In genomic region chr10:47027108-47027811, GRCh38 we compare ENCODE assay signal across 23 cellular contexts.
DNase-seq lines count a peak whose midpoint lies in the region; ATAC-seq and TF ChIP-seq lines count a peak whose summit lies in the region.
"Had no signal": no experiment of that assay in that cellular context is flagged by ENCODE, and none has a peak within 500 bp of the region (broad histone marks: within the 10 kb centered on the region; RNA-seq: fewer than 3 reads in every experiment).

No MANE protein-coding gene starts in this region.

- H2BK120ac ChIP-seq in neuronal stem cell (ENCODE audit: low read depth, low read length) = no peak overlapping the region

- no peak overlapping the region for H2BK12ac ChIP-seq in neuronal stem cell (ENCODE audit: low read length)

- H3K79me1 ChIP-seq in neuronal stem cell (ENCODE audit: low read depth, low read length) = peaks cover 3% of the 10 kb centered on the region

- H3K9me3 ChIP-seq in neuronal stem cell (replicated peaks in 1 of 2; ENCODE audit: control insufficient read depth in 2 of 2, insufficient read depth in 1 of 2, low read depth in 1 of 2, low read length in 2 of 2) = peaks cover 0 to 7% of the 10 kb centered on the region in 2 donors
- no peaks in the 10 kb centered on the region for H3K9me3 ChIP-seq in vagina
- H3K9me3 ChIP-seq: heart right ventricle, Peyer's patch, tibial artery had no signal

- H3K4me2 ChIP-seq in neuronal stem cell (ENCODE audit: insufficient read depth, low read length, poor library complexity, severe bottlenecking) = no peak overlapping the region

- no peak overlapping the region for H2BK5ac ChIP-seq in neuronal stem cell (ENCODE audit: low read length)

- no peak overlapping the region for H3K4ac ChIP-seq in neuronal stem cell (ENCODE audit: low read length)

- H2BK15ac ChIP-seq in neuronal stem cell (ENCODE audit: low read length) = peak overlapping the region; percentile 23

- no peak for ATAC-seq in GM21723 (IDR thresholded peaks at IDR 0.05; ENCODE audit: unreplicated experiment)
- ATAC-seq: activated CD4-positive, CD25-positive, alpha-beta regulatory T cell treated with anti-CD3 and anti-CD28 coated beads, Interleukin-2, amount 50 U/mL, for 24 hours; heart right ventricle; stimulated activated effector memory CD8-positive, alpha-beta T cell treated with anti-CD3 and anti-CD28 coated beads, Interleukin-12 subunit alpha, Interleukin-12 subunit beta, amount 100 ng/mL, for 72 hours had no signal

- peaks cover 0 to 3% (median 2%) of the 10 kb centered on the region in 3 experiments for H3K27me3 ChIP-seq in neuronal stem cell (ENCODE audit: control insufficient read depth in 3 of 3, insufficient read depth in 3 of 3, low read depth in 1 of 3, low read length in 3 of 3)
- H3K27me3 ChIP-seq in vagina = no peaks in the 10 kb centered on the region
- H3K27me3 ChIP-seq: heart right ventricle, Peyer's patch, tibial artery had no signal

- no peak overlapping the region for H4K8ac ChIP-seq in neuronal stem cell (ENCODE audit: low read depth, low read length)

- intact Hi-C loops in vagina (cut with DNase I) = no loop called here

- DNase-seq in stimulated activated CD4-positive, alpha-beta T cell treated with anti-CD3 and anti-CD28 coated beads, Interleukin-4, amount 100 ng/mL, for 24 hours = peak; percentile 3
- no peak for DNase-seq in stimulated activated CD4-positive, alpha-beta T cell treated with anti-CD3 and anti-CD28 coated beads, Interleukin-1b, Interleukin-23, amount 100 ng/mL, for 48 hours
- DNase-seq in ecto neural progenitor cell (ENCODE audit: low spot score) (peak; percentile 41), neuronal stem cell (ENCODE audit: low spot score) (no peak), vagina (ENCODE audit: extremely low spot score in 2 of 2) (peak; percentile 84 to 90), T-helper 2 cell (no peak), retina (no peak)
- DNase-seq: activated naive CD4-positive, alpha-beta T cell treated with anti-CD3 and anti-CD28 coated beads for 36 hours; AML-193; central memory CD4-positive, alpha-beta T cell; effector memory CD4-positive, alpha-beta T cell; heart right ventricle; NCI-H1092 treated with DMSO at 0.1 percent for 48 hours; NCI-H2081; NCI-H446 treated with DMSO at 0.1 percent for 48 hours; nephron progenitor cell; T-helper 9 cell had no signal

- H3K36me3 ChIP-seq in neuronal stem cell (replicated peaks in 1 of 2; ENCODE audit: control insufficient read depth in 2 of 2, insufficient read depth in 2 of 2, low read length in 2 of 2) (no peaks in the 10 kb centered on the region), vagina (no peaks in the 10 kb centered on the region)
- H3K36me3 ChIP-seq: heart right ventricle, Peyer's patch, tibial artery had no signal

- H3K9ac ChIP-seq in neuronal stem cell (ENCODE audit: low read depth, low read length, poor library complexity) = peak overlapping the region; percentile 60

- no peak overlapping the region for H4K91ac ChIP-seq in neuronal stem cell (ENCODE audit: low read depth, low read length, poor library complexity)

- peak overlapping the region; percentile 68 for H3K18ac ChIP-seq in neuronal stem cell (ENCODE audit: low read length)

- no CpG with 5 or more reads among the region's 10 CpGs for whole genome bisulfite sequencing in neuronal stem cell (ENCODE audit: extremely low coverage in 2 of 2, insufficient read length in 2 of 2, insufficient replicate concordance in 1 of 2), 2 donors

- no peak overlapping the region for H3K14ac ChIP-seq in neuronal stem cell (ENCODE audit: low read length)

- no peak for TF ChIP-seq CTCF in vagina (IDR thresholded peaks at IDR 0.05)

- H3K4me1 ChIP-seq in neuronal stem cell (ENCODE audit: control insufficient read depth in 2 of 2, insufficient read depth in 1 of 2, low read depth in 1 of 2, low read length in 2 of 2) (peaks cover 0 to 1% of the 10 kb centered on the region in 2 donors), vagina (no peaks in the 10 kb centered on the region)
- H3K4me1 ChIP-seq: Peyer's patch had no signal

- TF ChIP-seq POLR2A in vagina (IDR thresholded peaks at IDR 0.05) = no peak

- no peak overlapping the region for H2AK5ac ChIP-seq in neuronal stem cell (ENCODE audit: low read depth, low read length)

- H3K27ac ChIP-seq in neuronal stem cell (replicated peaks; ENCODE audit: low read length) = no peak overlapping the region
- H3K27ac ChIP-seq in vagina = no peak overlapping the region
- H3K27ac ChIP-seq: heart right ventricle, Peyer's patch, SK-N-MC, tibial artery had no signal

- no peak overlapping the region for H2AFZ ChIP-seq in neuronal stem cell (ENCODE audit: low read length)

- H3K4me3 ChIP-seq in neuronal stem cell (ENCODE audit: low read length in 2 of 2) (no peak overlapping the region), vagina (no peak overlapping the region)
- H3K4me3 ChIP-seq: heart right ventricle, Peyer's patch, SK-N-MC, tibial artery had no signal

- peak overlapping the region; percentile 12 for H3K23ac ChIP-seq in neuronal stem cell (ENCODE audit: low read depth, low read length, poor library complexity)

Comparison
In these comparisons a context has a peak if more than half of its experiments do, and no peak if none do; other contexts are left out.
1. DNase-seq: peak in stimulated activated CD4-positive, alpha-beta T cell treated with anti-CD3 and anti-CD28 coated beads, Interleukin-4, amount 100 ng/mL, for 24 hours (single experiment), ecto neural progenitor cell (single experiment) and vagina (2 of 2); none in stimulated activated CD4-positive, alpha-beta T cell treated with anti-CD3 and anti-CD28 coated beads, Interleukin-1b, Interleukin-23, amount 100 ng/mL, for 48 hours (single experiment), neuronal stem cell (single experiment), T-helper 2 cell (0 of 5) and retina (single experiment).